ENCODE assay signal across 12 cellular contexts in genomic region chr7:44998153-44998871, GRCh38. TPM values are rescaled to one million over a fixed set of nuclear protein-coding genes. Genes with fewer than 3 reads are reported as not detected.
DNase-seq lines count a peak whose midpoint lies in the region; ATAC-seq, FAIRE-seq and TF ChIP-seq lines count a peak whose summit lies in the region.
"Had no signal": no experiment of that assay in that cellular context is flagged by ENCODE, and none has a peak within 500 bp of the region (broad histone marks: within the 10 kb centered on the region; RNA-seq: fewer than 3 reads in every experiment).

No MANE protein-coding gene starts in this region.

- H3K27ac ChIP-seq in DND-41 (ENCODE audit: low read length) = peak overlapping the region; percentile 88
- peak overlapping the region in 3 of 4 donors; percentile 38 to 92 (median 89) for H3K27ac ChIP-seq in body of pancreas
- H3K27ac ChIP-seq in neutrophil = peak overlapping the region; percentile 87
- H3K27ac ChIP-seq in aorta (ENCODE audit: low read depth in 1 of 2, low read length in 2 of 2) = no peak overlapping the region

- intact Hi-C loops in body of pancreas (cut with DNase I) (no loop called here), aorta (cut with DNase I) (no loop called here)

- 90 to 91% methylated on average over 4 of the region's 4 CpGs for WGBS in body of pancreas, 2 donors
- 96 to 97% methylated on average over 4 of the region's 4 CpGs for WGBS in aorta, 2 donors

- peak overlapping the region; percentile 34 for H2AFZ ChIP-seq in DND-41 (ENCODE audit: low read depth, low read length)

- peaks cover 6% of the 10 kb centered on the region for H3K36me3 ChIP-seq in DND-41 (ENCODE audit: insufficient read depth, low read length)
- no peaks in the 10 kb centered on the region for H3K36me3 ChIP-seq in body of pancreas (replicated peaks in 1 of 2; ENCODE audit: insufficient read depth in 1 of 2, low read depth in 2 of 2)
- H3K36me3 ChIP-seq in neutrophil = peaks cover 4% of the 10 kb centered on the region
- H3K36me3 ChIP-seq in aorta (ENCODE audit: control insufficient read depth in 1 of 2, insufficient read depth in 2 of 2, low read length in 1 of 2) = no peaks in the 10 kb centered on the region
- H3K36me3 ChIP-seq: ovary had no signal

- H3K4me3 ChIP-seq in DND-41 (ENCODE audit: low read depth in 1 of 2, low read length in 2 of 2) = peak overlapping the region; percentile 60 to 68; a peak in 3 of 4 replicates
- no peak overlapping the region for H3K4me3 ChIP-seq in body of pancreas
- H3K4me3 ChIP-seq in neutrophil (ENCODE audit: low read depth in 1 of 2, low read length in 1 of 2) = peak overlapping the region in 1 of 2 experiments; percentile 79
- H3K4me3 ChIP-seq in aorta (ENCODE audit: low read length in 2 of 2) = no peak overlapping the region

- TF ChIP-seq POLR2A in body of pancreas (IDR thresholded peaks at IDR 0.05) = no peak

- no peak for DNase-seq in DND-41
- DNase-seq in Kasumi-1 (lab: John Stamatoyannopoulos, UW) = peak; percentile 24 to 26
- DNase-seq in body of pancreas = no peak
- no peak for DNase-seq in HTR-8/SVneo (ENCODE audit: insufficient read length, low spot score)
- no peak for DNase-seq in aorta
- DNase-seq: effector CD8-positive, alpha-beta T cell had no signal

- peak overlapping the region; percentile 78 for H3K4me2 ChIP-seq in DND-41 (ENCODE audit: insufficient read depth, low read length)

- no peak for FAIRE-seq in HTR-8/SVneo (lab: Jason Lieb, UNC)
- FAIRE-seq: TTC549 had no signal

- H3K9me3 ChIP-seq in DND-41 (ENCODE audit: insufficient read depth, low read length, severe bottlenecking) (no peaks in the 10 kb centered on the region), body of pancreas (no peaks in the 10 kb centered on the region), neutrophil (no peaks in the 10 kb centered on the region), aorta (ENCODE audit: control insufficient read depth, low read length) (no peaks in the 10 kb centered on the region)
- H3K9me3 ChIP-seq: ovary had no signal

- no peak for ATAC-seq in DND-41 (ENCODE audit: insufficient read depth, low read depth)
- no peak for ATAC-seq in body of pancreas
- ATAC-seq in HG02588 (IDR thresholded peaks at IDR 0.05; ENCODE audit: unreplicated experiment) = no peak
- ATAC-seq in aorta (ENCODE audit: low FRiP score) = no peak
- no peak for ATAC-seq in GM19328 (IDR thresholded peaks at IDR 0.05; ENCODE audit: unreplicated experiment)

- peaks cover 20% of the 10 kb centered on the region for H4K20me1 ChIP-seq in DND-41 (ENCODE audit: insufficient read depth, low read length)

- H3K79me2 ChIP-seq in DND-41 (ENCODE audit: insufficient read depth, low read length) = peaks cover 31% of the 10 kb centered on the region

- H3K4me1 ChIP-seq in DND-41 (ENCODE audit: insufficient read depth, low read length) (peaks cover 45% of the 10 kb centered on the region), body of pancreas (peaks cover 20% of the 10 kb centered on the region), neutrophil (ENCODE audit: control insufficient read depth in 1 of 2, insufficient read depth in 1 of 2, low read depth in 1 of 2, low read length in 1 of 2) (peaks cover 27 to 33% of the 10 kb centered on the region in 2 experiments), aorta (ENCODE audit: control insufficient read depth in 1 of 2, insufficient read depth in 2 of 2, low read length in 2 of 2) (no peaks in the 10 kb centered on the region)

- peak overlapping the region; percentile 69 for H3K9ac ChIP-seq in DND-41 (ENCODE audit: low read depth, low read length)

- H3K27me3 ChIP-seq in DND-41 (ENCODE audit: insufficient read depth, low read length, poor library complexity) = no peaks in the 10 kb centered on the region
- H3K27me3 ChIP-seq in body of pancreas = no peaks in the 10 kb centered on the region
- no peaks in the 10 kb centered on the region for H3K27me3 ChIP-seq in neutrophil
- no peaks in the 10 kb centered on the region for H3K27me3 ChIP-seq in aorta (ENCODE audit: control insufficient read depth in 1 of 2, insufficient read depth in 2 of 2, low read length in 1 of 2)
- H3K27me3 ChIP-seq: ovary had no signal

- TF ChIP-seq CTCF in DND-41 (IDR thresholded peaks at IDR 0.05; ENCODE audit: borderline replicate concordance, extremely low read depth, low read length, poor library complexity, severe bottlenecking) (no peak), body of pancreas (IDR thresholded peaks at IDR 0.05) (no peak), neutrophil (IDR thresholded peaks at IDR 0.05) (no peak)

RNA-seq across cellular contexts. Expression of gene CCM2, which starts 1.7 kb away (rescaled TPM):
- total RNA-seq in body of pancreas (10 to 100 TPM; 19.4 to 22.3 TPM), aorta (10 to 100 TPM; 38.6 to 49.1 TPM)
- polyA plus RNA-seq in aorta = 10 to 100 TPM; 32.7 to 41.5 TPM

RNA-seq across cellular contexts. Expression of gene MYO1G, which starts 19.5 kb away (rescaled TPM):
- 1 to 10 TPM; 2.3 to 3.3 TPM for total RNA-seq in body of pancreas
- 10 to 100 TPM in 1 of 2 donors, 1 to 10 TPM in 1; 7.2 to 21.3 TPM for total RNA-seq in aorta
- polyA plus RNA-seq in aorta = 1 to 10 TPM; 1.4 to 3.5 TPM
- total RNA-seq: HT1080 had no signal

Comparison
In these comparisons a context has a peak if more than half of its experiments do, and no peak if none do; other contexts are left out.
1. DNase-seq: peak in Kasumi-1 (2 of 2); none in DND-41 (single experiment), body of pancreas (0 of 4), HTR-8/SVneo (single experiment) and aorta (0 of 2).
2. H3K27ac ChIP-seq: peak in DND-41 (single experiment), body of pancreas (3 of 4) and neutrophil (single experiment); none in aorta (0 of 2).
3. H3K4me3 ChIP-seq: peak in DND-41 (2 of 2); none in body of pancreas (0 of 2) and aorta (0 of 2).